ENCODE assay signal across 11 cellular contexts in genomic region chr1:8078176-8078671, GRCh38. TPM values are rescaled to one million over a fixed set of nuclear protein-coding genes. Genes with fewer than 3 reads are reported as not detected.
DNase-seq lines count a peak whose midpoint lies in the region; ATAC-seq, FAIRE-seq and TF ChIP-seq lines count a peak whose summit lies in the region.
"Had no signal": no experiment of that assay in that cellular context is flagged by ENCODE, and none has a peak within 500 bp of the region (broad histone marks: within the 10 kb centered on the region; RNA-seq: fewer than 3 reads in every experiment).

No MANE protein-coding gene starts in this region.

- FAIRE-seq in A549 (lab: Jason Lieb, UNC): no peak

- peak overlapping the region; percentile 47 for H3K4me3 Mint-ChIP-seq in MCF 10A (ENCODE audit: unreplicated experiment)
- H3K4me3 Mint-ChIP-seq: H9 had no signal

- H3K36me3 Mint-ChIP-seq in MCF 10A (ENCODE audit: insufficient read depth, unreplicated experiment): no peaks in the 10 kb centered on the region

- peak; percentile 44; a peak in 4 of 6 replicates for ATAC-seq in A549
- ATAC-seq in HG03095 (IDR thresholded peaks at IDR 0.05; ENCODE audit: unreplicated experiment): no peak
- ATAC-seq in HG03039 (IDR thresholded peaks at IDR 0.05; ENCODE audit: unreplicated experiment): no peak

- no peaks in the 10 kb centered on the region for H3K27me3 ChIP-seq in dorsolateral prefrontal cortex

- peak overlapping the region; percentile 89 for H3K27ac Mint-ChIP-seq in MCF 10A (ENCODE audit: low read depth, unreplicated experiment)

- peak overlapping the region; percentile 5; the same call in 1 of the 3 replicates for H3K4me3 ChIP-seq in A549
- H3K4me3 ChIP-seq in HEK293 (ENCODE audit: low read depth, low read length): no peak overlapping the region
- H3K4me3 ChIP-seq in mesodermal cell (ENCODE audit: extremely low read depth, insufficient read depth, low read length, poor library complexity, severe bottlenecking): no peak overlapping the region
- H3K4me3 ChIP-seq in dorsolateral prefrontal cortex: no peak overlapping the region

- peak overlapping the region; percentile 60 for H3K4me2 ChIP-seq in A549

- H3K27ac ChIP-seq in A549 (peak overlapping the region; percentile 88 to 90), HEK293 (ENCODE audit: extremely low read depth, low read depth, low read length) (peak overlapping the region; percentile 14; the same call in 1 of the 2 replicates), mesodermal cell (ENCODE audit: low read depth, low read length, severe bottlenecking) (peak overlapping the region; percentile 92), dorsolateral prefrontal cortex (peak overlapping the region in 5 of 59 donors; percentile 1 to 44 (median 6))

- peaks cover 8% of the 10 kb centered on the region for H3K9me3 Mint-ChIP-seq in MCF 10A (ENCODE audit: unreplicated experiment)
- H3K9me3 Mint-ChIP-seq: H9 had no signal

- no peak for TF ChIP-seq RAD21 in A549 (conservative IDR thresholded peaks at IDR 0.05 in 1 of 2, IDR thresholded peaks at IDR 0.05 in 1 of 2)

- DNase-seq in A549 (ENCODE audit: low read depth in 1 of 2, low spot score in 1 of 2) (peak in 1 of 2 experiments; percentile 44), MCF 10A (ENCODE audit: unreplicated experiment) (peak; percentile 85), NOMO-1 (lab: John Stamatoyannopoulos, UW; ENCODE audit: unreplicated experiment in 2 of 2) (no peak), dorsolateral prefrontal cortex (no peak)
- DNase-seq: activated CD4-positive, CD25-positive, alpha-beta regulatory T cell treated with anti-CD3 and anti-CD28 coated beads, Interleukin-2, amount 50 U/mL, for 72 hours; H9; NCI-H1417 had no signal

- BruUV-seq in MCF 10A (replicated peaks; lab: Mats Ljungman, UMichigan): no TSS peak

- H3K4me1 Mint-ChIP-seq in MCF 10A (ENCODE audit: insufficient read depth, unreplicated experiment): peaks cover 57% of the 10 kb centered on the region

- POLR2A ChIA-PET in A549 (lab: Yijun Ruan, JAX) (interaction anchor here (0.7 to 2.4 kb wide), 4 partner anchors 11 to 52 kb away, joined by 3 to 8 read pairs (median 4); partner anchors contain the start of gene ERRFI1), HEK293 (lab: Yijun Ruan, JAX) (interaction anchor here (1.2 to 1.6 kb wide), 3 partner anchors 53 to 77 kb away, joined by 3 to 4 read pairs (median 3); no protein-coding TSS in a partner anchor), MCF 10A (lab: Yijun Ruan, JAX) (interaction anchor here (0.5 to 7.4 kb wide), 47 partner anchors 8 to 1051 kb away, joined by 3 to 114 read pairs (median 5); partner anchors contain the start of gene ERRFI1)

- TF ChIP-seq CTCF in A549 (IDR thresholded peaks at IDR 0.05) (no peak), HEK293 (tag by site-specific recombination; IDR thresholded peaks at IDR 0.05) (no peak), MCF 10A (IDR thresholded peaks at IDR 0.05; ENCODE audit: unreplicated experiment) (no peak), dorsolateral prefrontal cortex (IDR thresholded peaks at IDR 0.05 in 54 of 56, conservative IDR thresholded peaks at IDR 0.05 in 2 of 56; ENCODE audit: low read depth in 1 of 56, partially characterized antibody in 56 of 56) (no peak)

- H3K36me3 ChIP-seq in HEK293 (ENCODE audit: control insufficient read depth in 2 of 2, insufficient read depth in 1 of 2, low read length in 2 of 2) (no peaks in the 10 kb centered on the region), mesodermal cell (ENCODE audit: control insufficient read depth, insufficient read depth, low read length) (no peaks in the 10 kb centered on the region)

- CTCF ChIA-PET in A549 (lab: Yijun Ruan, JAX) (interaction anchor here (0.8 to 2.2 kb wide), 8 partner anchors 12 to 236 kb away, joined by 3 to 9 read pairs (median 4); no protein-coding TSS in a partner anchor), HEK293 (lab: Yijun Ruan, JAX) (interaction anchor here (1.2 to 1.6 kb wide), 2 partner anchors 16 to 236 kb away, joined by 3 to 6 read pairs; no protein-coding TSS in a partner anchor), MCF 10A (lab: Yijun Ruan, JAX) (interaction anchor here (0.5 to 1.3 kb wide), 13 partner anchors 46 to 864 kb away, joined by 3 to 5 read pairs (median 3); no protein-coding TSS in a partner anchor)

- intact Hi-C loops in MCF 10A (cut with micrococcal nuclease): no loop called here
- intact Hi-C loops in dorsolateral prefrontal cortex (cut with DNase I): no loop called here

- no peak for TF ChIP-seq EP300 in A549 (IDR thresholded peaks at IDR 0.05)

- WGBS in A549 (ENCODE audit: missing lambda C conversion rate): 10% methylated on average over 6 of the region's 6 CpGs
- WGBS in mesodermal cell (ENCODE audit: insufficient coverage in 2 of 2), 2 experiments: 57 to 63% methylated on average over 2 to 4 of the region's 6 CpGs

- H3K9me3 ChIP-seq in A549 (no peaks in the 10 kb centered on the region), HEK293 (ENCODE audit: control insufficient read depth, insufficient read depth, low read depth, low read length) (no peaks in the 10 kb centered on the region), mesodermal cell (ENCODE audit: control insufficient read depth, low read length) (no peaks in the 10 kb centered on the region)

- H3K27me3 Mint-ChIP-seq in MCF 10A (ENCODE audit: insufficient read depth, unreplicated experiment): no peaks in the 10 kb centered on the region

- TF ChIP-seq POLR2A in A549 (IDR thresholded peaks at IDR 0.05; ENCODE audit: low read length): no peak

- H3K4me1 ChIP-seq in A549 (peaks cover 65% of the 10 kb centered on the region), HEK293 (ENCODE audit: control insufficient read depth, insufficient read depth, low read length) (peaks cover 8% of the 10 kb centered on the region), mesodermal cell (ENCODE audit: control insufficient read depth, insufficient read depth, low read length, poor library complexity, severe bottlenecking) (peaks cover 48% of the 10 kb centered on the region)

TF ChIP-seq in A549, 52 proteins besides CTCF, POLR2A, EP300 and RAD21 (continues in another document):
- TF ChIP-seq TFCP2L1 (CRISPR knock-in tag; IDR thresholded peaks at IDR 0.05) (no peak), HOXB5 (CRISPR knock-in tag; IDR thresholded peaks at IDR 0.05) (no peak), PHF8 (IDR thresholded peaks at IDR 0.05; ENCODE audit: borderline replicate concordance, low read depth) (no peak), SREBF2 (IDR thresholded peaks at IDR 0.05) (no peak), MAFK (IDR thresholded peaks at IDR 0.05; ENCODE audit: partially characterized antibody) (peak; percentile 96), USF2 (IDR thresholded peaks at IDR 0.05) (no peak), NPAS2 (CRISPR knock-in tag; IDR thresholded peaks at IDR 0.05; ENCODE audit: borderline replicate concordance) (no peak), FOSL2 (IDR thresholded peaks at IDR 0.05) (peak; percentile 57; the same call in 1 of the 2 replicates), FOSL2 (CRISPR knock-in tag; IDR thresholded peaks at IDR 0.05) (peak; percentile 85), CBX8 (IDR thresholded peaks at IDR 0.05) (no peak), GATA3 (IDR thresholded peaks at IDR 0.05; ENCODE audit: borderline replicate concordance) (peak; percentile 32; the same call in 1 of the 2 replicates), JUN (IDR thresholded peaks at IDR 0.05) (no peak)

TF ChIP-seq in HEK293, 187 proteins besides CTCF, POLR2A, EP300 and RAD21:
- TF ChIP-seq PATZ1 (tag by site-specific recombination; IDR thresholded peaks at IDR 0.05) (0 out of 2 replicates have a peak, but pooled peaks have one; percentile 30), ZNF354C (tag by site-specific recombination; IDR thresholded peaks at IDR 0.05; ENCODE audit: borderline replicate concordance, low read depth) (no peak), ZNF600 (tag by site-specific recombination; IDR thresholded peaks at IDR 0.05) (0 out of 2 replicates have a peak, but pooled peaks have one; percentile 17), ZNF629 (tag by site-specific recombination; IDR thresholded peaks at IDR 0.05) (peak; percentile 33; the same call in 1 of the 2 replicates), SP7 (tag by site-specific recombination; IDR thresholded peaks at IDR 0.05) (0 out of 2 replicates have a peak, but pooled peaks have one; percentile 29), ZBTB7A (tag by site-specific recombination; IDR thresholded peaks at IDR 0.05; ENCODE audit: low read depth) (no peak)

RNA-seq across cellular contexts. Expression of gene ERRFI1, which starts 52.1 kb away (rescaled TPM):
- 193 and 217 TPM in 2 replicates for polyA plus RNA-seq in A549 (2011; rRNA removed)
- polyA plus RNA-seq in A549 (2012; cell fraction: cytosol; rRNA removed): 48.0 and 74.2 TPM in 2 replicates
- 61.4 and 108 TPM in 2 replicates for polyA plus RNA-seq in A549 (2012; cell fraction: nucleus; rRNA removed)
- 44.2 to 51.0 TPM (median 49.0 TPM) in 3 replicates for polyA plus RNA-seq in A549 (2017; fragmentation: RNase III; extraction: RNeasy Plus Mini Kit Qiagen cat#74134 plus additional on column Dnase treatment)
- 94.7 and 114 TPM in 2 replicates for polyA minus RNA-seq in A549 (2011; rRNA and poly(A)+ RNA removed)
- total RNA-seq in MCF 10A (2022): 86.4 and 111 TPM in 2 replicates
- polyA plus RNA-seq in mesodermal cell (2013, experiment 1 of 2): 154 TPM
- 155 TPM for polyA plus RNA-seq in mesodermal cell (2013, experiment 2 of 2)
- total RNA-seq in dorsolateral prefrontal cortex: 10 to 100 TPM; 24.9 to 58.2 (median 34.7) TPM

Comparison
In these comparisons a context has a peak if more than half of its experiments do, and no peak if none do; other contexts are left out.
1. ATAC-seq: peak in A549 (2 of 2); none in HG03095 (single experiment) and HG03039 (single experiment).